Comparison of ENCODE assay signal across 2 cellular contexts in the genomic region with DNA sequence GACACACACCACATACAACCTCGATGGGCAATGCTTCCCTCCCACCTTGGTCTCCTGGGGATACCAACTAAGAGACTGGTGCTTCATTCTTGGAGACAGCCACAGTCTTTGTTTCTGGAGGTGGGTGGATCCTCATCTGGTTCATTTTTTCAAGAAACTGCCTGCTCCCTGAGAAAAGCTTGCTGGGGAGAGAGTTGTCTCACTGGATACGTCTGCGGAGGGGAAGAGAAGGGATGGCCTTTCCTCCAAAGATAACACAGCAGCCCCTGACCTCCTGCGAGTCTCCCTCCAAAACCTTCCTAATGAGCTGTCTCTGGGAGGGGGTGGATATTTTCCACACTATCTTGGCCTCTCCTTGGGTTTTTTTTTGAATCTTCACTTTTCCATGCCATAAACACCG.
TF ChIP-seq lines count a peak whose summit lies in the region.

No MANE protein-coding gene starts in this region.

TF ChIP-seq in HEK293, 187 proteins besides CTCF, POLR2A, EP300 and RAD21 (continued from another document):
- TF ChIP-seq, protein P1, sequence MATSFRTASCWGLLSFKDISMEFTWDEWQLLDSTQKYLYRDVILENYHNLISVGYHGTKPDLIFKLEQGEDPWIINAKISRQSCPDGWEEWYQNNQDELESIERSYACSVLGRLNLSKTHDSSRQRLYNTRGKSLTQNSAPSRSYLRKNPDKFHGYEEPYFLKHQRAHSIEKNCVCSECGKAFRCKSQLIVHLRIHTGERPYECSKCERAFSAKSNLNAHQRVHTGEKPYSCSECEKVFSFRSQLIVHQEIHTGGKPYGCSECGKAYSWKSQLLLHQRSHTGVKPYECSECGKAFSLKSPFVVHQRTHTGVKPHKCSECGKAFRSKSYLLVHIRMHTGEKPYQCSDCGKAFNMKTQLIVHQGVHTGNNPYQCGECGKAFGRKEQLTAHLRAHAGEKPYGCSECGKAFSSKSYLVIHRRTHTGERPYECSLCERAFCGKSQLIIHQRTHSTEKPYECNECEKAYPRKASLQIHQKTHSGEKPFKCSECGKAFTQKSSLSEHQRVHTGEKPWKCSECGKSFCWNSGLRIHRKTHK (tag by site-specific recombination; IDR thresholded peaks at IDR 0.05): no peak
- TF ChIP-seq, protein P2, sequence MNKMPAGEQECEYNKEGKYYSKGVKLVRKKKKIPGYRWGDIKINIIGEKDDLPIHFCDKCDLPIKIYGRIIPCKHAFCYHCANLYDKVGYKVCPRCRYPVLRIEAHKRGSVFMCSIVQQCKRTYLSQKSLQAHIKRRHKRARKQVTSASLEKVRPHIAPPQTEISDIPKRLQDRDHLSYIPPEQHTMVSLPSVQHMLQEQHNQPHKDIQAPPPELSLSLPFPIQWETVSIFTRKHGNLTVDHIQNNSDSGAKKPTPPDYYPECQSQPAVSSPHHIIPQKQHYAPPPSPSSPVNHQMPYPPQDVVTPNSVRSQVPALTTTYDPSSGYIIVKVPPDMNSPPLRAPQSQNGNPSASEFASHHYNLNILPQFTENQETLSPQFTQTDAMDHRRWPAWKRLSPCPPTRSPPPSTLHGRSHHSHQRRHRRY (tag by site-specific recombination; IDR thresholded peaks at IDR 0.05): no peak
- TF ChIP-seq ZNF843 (tag by site-specific recombination; IDR thresholded peaks at IDR 0.05) (no peak), SP2 (tag by site-specific recombination; IDR thresholded peaks at IDR 0.05) (no peak)
- TF ChIP-seq, protein P3, sequence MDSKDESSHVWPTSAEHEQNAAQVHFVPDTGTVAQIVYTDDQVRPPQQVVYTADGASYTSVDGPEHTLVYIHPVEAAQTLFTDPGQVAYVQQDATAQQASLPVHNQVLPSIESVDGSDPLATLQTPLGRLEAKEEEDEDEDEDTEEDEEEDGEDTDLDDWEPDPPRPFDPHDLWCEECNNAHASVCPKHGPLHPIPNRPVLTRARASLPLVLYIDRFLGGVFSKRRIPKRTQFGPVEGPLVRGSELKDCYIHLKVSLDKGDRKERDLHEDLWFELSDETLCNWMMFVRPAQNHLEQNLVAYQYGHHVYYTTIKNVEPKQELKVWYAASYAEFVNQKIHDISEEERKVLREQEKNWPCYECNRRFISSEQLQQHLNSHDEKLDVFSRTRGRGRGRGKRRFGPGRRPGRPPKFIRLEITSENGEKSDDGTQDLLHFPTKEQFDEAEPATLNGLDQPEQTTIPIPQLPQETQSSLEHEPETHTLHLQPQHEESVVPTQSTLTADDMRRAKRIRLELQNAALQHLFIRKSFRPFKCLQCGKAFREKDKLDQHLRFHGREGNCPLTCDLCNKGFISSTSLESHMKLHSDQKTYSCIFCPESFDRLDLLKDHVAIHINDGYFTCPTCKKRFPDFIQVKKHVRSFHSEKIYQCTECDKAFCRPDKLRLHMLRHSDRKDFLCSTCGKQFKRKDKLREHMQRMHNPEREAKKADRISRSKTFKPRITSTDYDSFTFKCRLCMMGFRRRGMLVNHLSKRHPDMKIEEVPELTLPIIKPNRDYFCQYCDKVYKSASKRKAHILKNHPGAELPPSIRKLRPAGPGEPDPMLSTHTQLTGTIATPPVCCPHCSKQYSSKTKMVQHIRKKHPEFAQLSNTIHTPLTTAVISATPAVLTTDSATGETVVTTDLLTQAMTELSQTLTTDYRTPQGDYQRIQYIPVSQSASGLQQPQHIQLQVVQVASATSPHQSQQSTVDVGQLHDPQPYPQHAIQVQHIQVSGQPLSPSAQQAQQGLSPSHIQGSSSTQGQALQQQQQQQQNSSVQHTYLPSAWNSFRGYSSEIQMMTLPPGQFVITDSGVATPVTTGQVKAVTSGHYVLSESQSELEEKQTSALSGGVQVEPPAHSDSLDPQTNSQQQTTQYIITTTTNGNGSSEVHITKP (tag by site-specific recombination; IDR thresholded peaks at IDR 0.05): peak; percentile 89

TF ChIP-seq in HepG2, 621 proteins besides CTCF, POLR2A, EP300 and RAD21 (continued from another document):
- TF ChIP-seq ZC3H4 (CRISPR knock-in tag; IDR thresholded peaks at IDR 0.05; ENCODE audit: borderline replicate concordance): no peak
